ENCODE assay signal across 1 cellular context in genomic region chr4:8765084-8765483, GRCh38.
TF ChIP-seq lines count a peak whose summit lies in the region.

No MANE protein-coding gene starts in this region.

TF ChIP-seq in HepG2, 621 proteins besides CTCF, POLR2A, EP300 and RAD21 (continued from another document):
- TF ChIP-seq ZBTB33 (CRISPR knock-in tag; IDR thresholded peaks at IDR 0.05): no peak
- no peak for TF ChIP-seq ZFYVE20 (CRISPR knock-in tag; IDR thresholded peaks at IDR 0.05; ENCODE audit: borderline replicate concordance, low read depth)
- no peak for TF ChIP-seq ZNF564 (CRISPR knock-in tag; IDR thresholded peaks at IDR 0.05)
- no peak for TF ChIP-seq GMEB2 (CRISPR knock-in tag; IDR thresholded peaks at IDR 0.05; ENCODE audit: low read depth)
- TF ChIP-seq TCF7 (IDR thresholded peaks at IDR 0.05; ENCODE audit: low read depth): no peak
- TF ChIP-seq BRF2 (CRISPR knock-in tag; IDR thresholded peaks at IDR 0.05): no peak
- no peak for TF ChIP-seq NBN (conservative IDR thresholded peaks at IDR 0.05)
- no peak for TF ChIP-seq SP140L (CRISPR knock-in tag; IDR thresholded peaks at IDR 0.05; ENCODE audit: borderline replicate concordance)
- no peak for TF ChIP-seq SIX1 (CRISPR knock-in tag; IDR thresholded peaks at IDR 0.05; ENCODE audit: borderline replicate concordance)
- no peak for TF ChIP-seq KDM5A (IDR thresholded peaks at IDR 0.05; ENCODE audit: borderline replicate concordance, low read length)
